In the genomic region with DNA sequence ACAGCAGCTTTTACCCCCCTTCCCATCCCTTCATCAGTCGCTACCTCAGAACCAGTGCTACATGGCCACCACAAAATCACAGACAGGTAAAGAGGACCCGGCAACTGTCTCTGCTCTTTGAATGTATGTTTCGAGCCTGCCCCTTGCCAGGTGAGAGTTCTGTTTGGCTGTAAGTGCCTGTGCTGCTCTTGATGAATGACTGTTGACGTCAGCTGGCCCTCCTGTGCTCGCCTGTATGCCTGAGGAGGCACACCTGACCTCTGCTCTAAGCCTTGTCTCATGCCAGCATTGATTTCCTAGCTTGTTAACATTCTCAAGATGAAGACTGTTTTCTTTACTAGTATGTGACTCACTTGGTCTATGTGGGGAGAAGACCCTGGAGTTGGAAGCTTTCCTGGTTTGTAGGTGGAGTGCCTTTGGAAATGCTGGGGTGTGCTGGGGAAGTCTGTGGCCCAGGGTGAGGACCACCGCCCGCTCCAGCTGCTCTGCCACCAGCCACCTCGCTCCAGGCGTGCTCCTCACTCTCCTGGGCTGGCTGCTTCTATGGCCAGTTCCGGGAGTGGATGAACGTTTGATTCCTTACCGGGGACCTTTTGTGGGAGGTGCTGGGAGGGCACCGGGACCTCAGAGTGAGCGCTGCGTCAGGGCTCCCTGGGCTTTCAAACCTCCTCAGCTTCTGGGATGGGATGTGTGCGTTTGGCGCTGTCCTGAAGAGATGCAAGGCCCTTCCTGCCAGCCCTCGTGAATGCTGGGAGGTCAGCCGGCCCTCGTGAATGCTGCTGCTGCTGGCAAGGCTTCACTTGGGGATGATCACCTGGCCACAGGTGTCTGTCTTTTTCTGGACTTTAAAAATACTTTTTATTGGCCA, we compare ENCODE assay signal across 1 cellular context.
TF ChIP-seq lines count a peak whose summit lies in the region.

No MANE protein-coding gene starts in this region.

TF ChIP-seq in IMR-90, 13 proteins besides CTCF, POLR2A, EP300 and RAD21 (continued from another document):
- TF ChIP-seq, protein P1, sequence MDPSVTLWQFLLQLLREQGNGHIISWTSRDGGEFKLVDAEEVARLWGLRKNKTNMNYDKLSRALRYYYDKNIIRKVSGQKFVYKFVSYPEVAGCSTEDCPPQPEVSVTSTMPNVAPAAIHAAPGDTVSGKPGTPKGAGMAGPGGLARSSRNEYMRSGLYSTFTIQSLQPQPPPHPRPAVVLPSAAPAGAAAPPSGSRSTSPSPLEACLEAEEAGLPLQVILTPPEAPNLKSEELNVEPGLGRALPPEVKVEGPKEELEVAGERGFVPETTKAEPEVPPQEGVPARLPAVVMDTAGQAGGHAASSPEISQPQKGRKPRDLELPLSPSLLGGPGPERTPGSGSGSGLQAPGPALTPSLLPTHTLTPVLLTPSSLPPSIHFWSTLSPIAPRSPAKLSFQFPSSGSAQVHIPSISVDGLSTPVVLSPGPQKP (IDR thresholded peaks at IDR 0.05; ENCODE audit: borderline replicate concordance, low read depth, low read length): no peak
- TF ChIP-seq SMC3 (IDR thresholded peaks at IDR 0.05; ENCODE audit: low read depth, low read length): no peak
- TF ChIP-seq CHD1 (IDR thresholded peaks at IDR 0.05; ENCODE audit: low read depth, low read length): no peak
- TF ChIP-seq USF2 (IDR thresholded peaks at IDR 0.05; ENCODE audit: low read depth, low read length): no peak
- TF ChIP-seq BHLHE40 (IDR thresholded peaks at IDR 0.05; ENCODE audit: low read depth, low read length): no peak
